25 cellular contexts compared by ENCODE assay signal in the genomic region with DNA sequence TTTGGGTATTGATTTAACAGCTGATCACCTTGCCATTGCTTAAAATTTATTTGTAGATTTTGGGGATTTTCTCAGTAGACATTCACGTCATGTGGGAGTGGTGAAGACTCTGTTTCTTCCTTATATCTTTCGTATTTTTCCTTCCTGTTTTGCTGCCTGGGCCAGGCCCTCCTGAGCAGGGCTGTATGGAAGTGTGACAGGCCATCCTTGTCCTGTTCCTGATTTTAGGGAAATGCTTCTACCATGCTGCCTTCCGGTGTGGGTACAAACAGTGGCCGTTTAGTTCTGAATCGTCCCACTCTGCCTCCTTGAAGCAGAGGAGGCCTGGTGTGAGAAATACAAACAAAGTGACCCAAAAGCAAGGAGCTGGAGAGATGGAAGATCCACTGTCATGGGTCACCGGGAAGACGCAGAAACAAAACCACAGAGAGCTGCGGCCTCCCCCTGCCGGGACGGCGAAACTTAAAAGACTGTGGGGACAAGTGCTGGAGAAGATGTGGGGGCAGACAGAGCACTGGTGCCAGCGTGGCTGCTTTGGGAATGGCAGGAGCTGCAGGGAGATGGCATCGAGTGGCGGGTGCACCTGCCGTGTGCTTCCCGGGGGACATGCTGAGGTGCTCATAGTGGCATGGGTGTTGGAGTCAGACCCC. TPM values are rescaled to one million over a fixed set of nuclear protein-coding genes. Genes with fewer than 3 reads are reported as not detected.
DNase-seq lines count a peak whose midpoint lies in the region; ATAC-seq and TF ChIP-seq lines count a peak whose summit lies in the region.
"Had no signal": no experiment of that assay in that cellular context is flagged by ENCODE, and none has a peak within 500 bp of the region (broad histone marks: within the 10 kb centered on the region; RNA-seq: fewer than 3 reads in every experiment).

No MANE protein-coding gene starts in this region.

- DNase-seq in activated naive CD4-positive, alpha-beta T cell treated with anti-CD3 and anti-CD28 coated beads, Interleukin-2, amount 50 U/mL, for 72 hours (ENCODE audit: low spot score in 2 of 2): peak in 1 of 2 donors; percentile 35
- no peak for DNase-seq in activated naive CD4-positive, alpha-beta T cell (lab: John Stamatoyannopoulos, UW)
- DNase-seq in KBM-7: peak; percentile 18
- DNase-seq in central memory CD8-positive, alpha-beta T cell (ENCODE audit: low spot score in 2 of 2): no peak
- peak; percentile 51 for DNase-seq in spleen
- no peak for DNase-seq in NCI-H82 treated with DMSO at 0.1 percent for 48 hours (lab: John Stamatoyannopoulos, UW; ENCODE audit: unreplicated experiment)
- no peak for DNase-seq in NCI-H2171 (lab: John Stamatoyannopoulos, UW)
- no peak for DNase-seq in hypothalamus (lab: John Stamatoyannopoulos, UW)
- DNase-seq: activated CD4-positive, alpha-beta T cell treated with anti-CD3 and anti-CD28 coated beads, Interleukin-2, amount 50 U/mL, for 4 hours; activated naive CD4-positive, alpha-beta T cell treated with anti-CD3 and anti-CD28 coated beads, Interleukin-2, amount 50 U/mL, for 16 hours; C1 segment of cervical spinal cord; central memory CD4-positive, alpha-beta T cell; kidney; mammary epithelial cell; NCI-H1092 treated with DMSO at 0.1 percent for 48 hours; NCI-H1930; NCI-H345; NCI-H774; occipital lobe; stimulated activated CD4-positive, alpha-beta T cell treated with anti-CD3 and anti-CD28 coated beads, Interleukin-2, amount 100 ng/mL, for 48 hours; thyroid gland; WERI-Rb-1 had no signal

- H3K27ac Mint-ChIP-seq in activated naive CD4-positive, alpha-beta T cell treated with anti-CD3 and anti-CD28 coated beads, Interleukin-2, amount 50 U/mL, for 72 hours: peak overlapping the region; percentile 67 to 81
- peak overlapping the region; percentile 78 for H3K27ac Mint-ChIP-seq in central memory CD8-positive, alpha-beta T cell (ENCODE audit: low read depth)

- WGBS in spleen, 5 donors: 81 to 89% (median 82%) methylated on average over 16 of the region's 16 CpGs

- H3K27me3 Mint-ChIP-seq in central memory CD8-positive, alpha-beta T cell: no peaks in the 10 kb centered on the region
- H3K27me3 Mint-ChIP-seq: stimulated activated memory B cell treated with anti-CD40 and anti-IgM and Interleukin-4, amounts not matched to agents 10 μg/mL and 1 μg/mL and 100 μg/mL, for 72 hours had no signal

- H3K36me3 Mint-ChIP-seq in activated naive CD4-positive, alpha-beta T cell treated with anti-CD3 and anti-CD28 coated beads, Interleukin-2, amount 50 U/mL, for 72 hours: peaks cover 5 to 50% of the 10 kb centered on the region in 2 donors
- H3K36me3 Mint-ChIP-seq in central memory CD8-positive, alpha-beta T cell (ENCODE audit: insufficient read depth): peaks cover 21% of the 10 kb centered on the region

- intact Hi-C loops in spleen (cut with DNase I; ENCODE audit: low total_unique reads): no loop called here

- peaks cover 0 to 5% (median 0%) of the 10 kb centered on the region in 8 donors for H3K9me3 ChIP-seq in spleen
- H3K9me3 ChIP-seq: thyroid gland had no signal

- H3K27ac ChIP-seq in spleen: peak overlapping the region in 2 of 8 donors; percentile 11 to 24
- H3K27ac ChIP-seq: RWPE1, WERI-Rb-1 had no signal

- TF ChIP-seq CTCF in spleen (IDR thresholded peaks at IDR 0.05 in 8 of 11, conservative IDR thresholded peaks at IDR 0.05 in 3 of 11): no peak

- H3K27me3 ChIP-seq in spleen (replicated peaks in 1 of 7): no peaks in the 10 kb centered on the region
- H3K27me3 ChIP-seq: thyroid gland had no signal

- no peak overlapping the region for H3K4me3 Mint-ChIP-seq in central memory CD8-positive, alpha-beta T cell
- H3K4me3 Mint-ChIP-seq: stimulated activated memory B cell treated with anti-CD40 and anti-IgM and Interleukin-4, amounts not matched to agents 10 μg/mL and 1 μg/mL and 100 μg/mL, for 72 hours had no signal

- no peak for TF ChIP-seq POLR2A in spleen (IDR thresholded peaks at IDR 0.05)

- ATAC-seq in activated naive CD4-positive, alpha-beta T cell treated with anti-CD3 and anti-CD28 coated beads, Interleukin-2, amount 50 U/mL, for 72 hours: no peak
- ATAC-seq in central memory CD8-positive, alpha-beta T cell (replicated peaks; ENCODE audit: extremely low read depth, poor library complexity, severe bottlenecking): no peak
- ATAC-seq: SK-N-SH treated with all-trans-retinoic acid at 6 μM for 48 hours; stimulated activated memory B cell treated with anti-CD40 and anti-IgM and Interleukin-4, amounts not matched to agents 10 μg/mL and 1 μg/mL and 100 μg/mL, for 72 hours had no signal

- in situ Hi-C loops in KBM-7 (cut with MboI; ENCODE audit: low pct_unique_long_range_greater_than_20kb, low sequenced_read_pairs): no loop called here

- H3K4me1 ChIP-seq in spleen: peaks cover 5 to 81% (median 47%) of the 10 kb centered on the region in 6 donors

- peaks cover 0 to 5% of the 10 kb centered on the region in 2 donors for H3K9me3 Mint-ChIP-seq in activated naive CD4-positive, alpha-beta T cell treated with anti-CD3 and anti-CD28 coated beads, Interleukin-2, amount 50 U/mL, for 72 hours
- peaks cover 6% of the 10 kb centered on the region for H3K9me3 Mint-ChIP-seq in central memory CD8-positive, alpha-beta T cell

- peaks cover 0 to 48% (median 6%) of the 10 kb centered on the region in 6 donors for H3K36me3 ChIP-seq in spleen
- H3K36me3 ChIP-seq: thyroid gland had no signal

- H3K4me3 ChIP-seq in spleen: no peak overlapping the region
- H3K4me3 ChIP-seq: thyroid gland had no signal

- peaks cover 70% of the 10 kb centered on the region for H3K4me1 Mint-ChIP-seq in central memory CD8-positive, alpha-beta T cell

RNA-seq across cellular contexts. Expression of a gene that starts 7.7 kb away (rescaled TPM):
- total RNA-seq in activated naive CD4-positive, alpha-beta T cell treated with anti-CD3 and anti-CD28 coated beads, Interleukin-2, amount 50 U/mL, for 72 hours: 100 to 1,000 TPM in 1 of 2 donors, 10 to 100 TPM in 1; 21.2 to 109 TPM
- 10 to 100 TPM; 50.8 to 92.0 (median 64.5) TPM for total RNA-seq in spleen
- polyA plus RNA-seq in spleen: 10 to 100 TPM in 1 of 3 donors, 1 to 10 TPM in 2; 6.9 to 20.7 (median 8.3) TPM

Comparison
In these comparisons a context has a peak if more than half of its experiments do, and no peak if none do; other contexts are left out.
1. DNase-seq: peak in KBM-7 (single experiment) and spleen (single experiment); none in activated naive CD4-positive, alpha-beta T cell (0 of 4), central memory CD8-positive, alpha-beta T cell (0 of 2), NCI-H82 treated with DMSO at 0.1 percent for 48 hours (single experiment), NCI-H2171 (single experiment) and hypothalamus (0 of 51).